In genomic region chr1:156815307-156815826, GRCh38 we compare ENCODE assay signal across 9 cellular contexts. TPM values are rescaled to one million over a fixed set of nuclear protein-coding genes. Genes with fewer than 3 reads are reported as not detected.
DNase-seq lines count a peak whose midpoint lies in the region; ATAC-seq and TF ChIP-seq lines count a peak whose summit lies in the region.
"Had no signal": no experiment of that assay in that cellular context is flagged by ENCODE, and none has a peak within 500 bp of the region (broad histone marks: within the 10 kb centered on the region; RNA-seq: fewer than 3 reads in every experiment).

No MANE protein-coding gene starts in this region.

- H3K9me3 ChIP-seq in left ventricle myocardium inferior (replicated peaks): no peaks in the 10 kb centered on the region

- no peaks in the 10 kb centered on the region for H3K9me3 Mint-ChIP-seq in HFFc6
- H3K9me3 Mint-ChIP-seq in activated T-helper 17 cell treated with anti-CD3 and anti-CD28 coated beads, Interleukin-2, amount 50 U/mL, for 72 hours: no peaks in the 10 kb centered on the region

- intact Hi-C loops in left ventricle myocardium inferior (cut with micrococcal nuclease): no loop called here

- H3K27me3 Mint-ChIP-seq in HFFc6 (ENCODE audit: insufficient read depth): peaks cover 12% of the 10 kb centered on the region
- no peaks in the 10 kb centered on the region for H3K27me3 Mint-ChIP-seq in activated T-helper 17 cell treated with anti-CD3 and anti-CD28 coated beads, Interleukin-2, amount 50 U/mL, for 72 hours

- peak overlapping the region; percentile 25 for H3K4me3 Mint-ChIP-seq in HFFc6
- H3K4me3 Mint-ChIP-seq in activated T-helper 17 cell treated with anti-CD3 and anti-CD28 coated beads, Interleukin-2, amount 50 U/mL, for 72 hours: peak overlapping the region; percentile 87

- H3K4me1 ChIP-seq in left ventricle myocardium inferior: peaks cover 28% of the 10 kb centered on the region

- peaks cover 33% of the 10 kb centered on the region for H3K27me3 ChIP-seq in left ventricle myocardium inferior (ENCODE audit: low read depth)

- no peaks in the 10 kb centered on the region for H3K36me3 ChIP-seq in left ventricle myocardium inferior

- H3K4me3 ChIP-seq in left ventricle myocardium inferior: peak overlapping the region; percentile 65

- no peak for ATAC-seq in activated T-helper 17 cell treated with anti-CD3 and anti-CD28 coated beads, Interleukin-2, amount 50 U/mL, for 72 hours (replicated peaks)

- H3K36me3 Mint-ChIP-seq in HFFc6 (ENCODE audit: low read depth): no peaks in the 10 kb centered on the region
- H3K36me3 Mint-ChIP-seq in activated T-helper 17 cell treated with anti-CD3 and anti-CD28 coated beads, Interleukin-2, amount 50 U/mL, for 72 hours (ENCODE audit: low read depth): peaks cover 68% of the 10 kb centered on the region

- TF ChIP-seq CTCF in HFFc6 (IDR thresholded peaks at IDR 0.05): peak; percentile 52
- no peak for TF ChIP-seq CTCF in left ventricle myocardium inferior (IDR thresholded peaks at IDR 0.05; ENCODE audit: borderline replicate concordance)
- TF ChIP-seq CTCF in GM10266 (IDR thresholded peaks at IDR 0.05; ENCODE audit: control insufficient read depth, insufficient read depth, low read depth, missing control alignments): no peak

- peaks cover 43% of the 10 kb centered on the region for H3K4me1 Mint-ChIP-seq in HFFc6 (ENCODE audit: low read depth)
- H3K4me1 Mint-ChIP-seq in activated T-helper 17 cell treated with anti-CD3 and anti-CD28 coated beads, Interleukin-2, amount 50 U/mL, for 72 hours: peaks cover 43% of the 10 kb centered on the region

- DNase-seq in HFFc6 (peak; percentile 77), left ventricle myocardium inferior (peak; percentile 72), smooth muscle cell of the brain vasculature (ENCODE audit: low read depth, low spot score) (peak; percentile 51), GM10266 (ENCODE audit: extremely low spot score) (no peak), SW480 (ENCODE audit: low spot score) (no peak), DMS79 (lab: John Stamatoyannopoulos, UW) (no peak), NCI-H774 (lab: John Stamatoyannopoulos, UW) (no peak)

- peak overlapping the region; percentile 73 for H3K27ac Mint-ChIP-seq in HFFc6
- peak overlapping the region; percentile 100 for H3K27ac Mint-ChIP-seq in activated T-helper 17 cell treated with anti-CD3 and anti-CD28 coated beads, Interleukin-2, amount 50 U/mL, for 72 hours

- H3K27ac ChIP-seq in left ventricle myocardium inferior (replicated peaks): peak overlapping the region; percentile 81

RNA-seq across cellular contexts. Expression of gene SH2D2A, which starts 1.3 kb away (rescaled TPM):
- under 1 TPM in 2 of 6 experiments, not detected in 4; 0.09 to 0.17 TPM for total RNA-seq in HFFc6 (2021; fragmentation: NEBNext Ultra II Directional; extraction: Animal tissue kit (Norgen Biotek cat#: 25700))
- 100 to 1,000 TPM; 173 to 257 TPM for total RNA-seq in activated T-helper 17 cell treated with anti-CD3 and anti-CD28 coated beads, Interleukin-2, amount 50 U/mL, for 72 hours
- total RNA-seq in left ventricle myocardium inferior: 0.88 TPM

RNA-seq across cellular contexts. Expression of gene INSRR, which starts 43.5 kb away (rescaled TPM):
- total RNA-seq in HFFc6 (2021; fragmentation: NEBNext Ultra II Directional; extraction: Animal tissue kit (Norgen Biotek cat#: 25700)): not detected
- total RNA-seq in activated T-helper 17 cell treated with anti-CD3 and anti-CD28 coated beads, Interleukin-2, amount 50 U/mL, for 72 hours: under 1 TPM; 0.04 to 0.66 TPM
- total RNA-seq in left ventricle myocardium inferior: 0.41 TPM
- total RNA-seq: dermis microvascular lymphatic vessel endothelial cell had no signal

RNA-seq across cellular contexts. Expression of gene NTRK1, which starts 45.3 kb away (rescaled TPM):
- total RNA-seq in HFFc6 (2021; fragmentation: NEBNext Ultra II Directional; extraction: Animal tissue kit (Norgen Biotek cat#: 25700)): under 1 TPM in 1 of 6 experiments, not detected in 5; 0.10 TPM
- 10 to 100 TPM in 1 of 2 donors, 1 to 10 TPM in 1; 2.5 to 13.3 TPM for total RNA-seq in activated T-helper 17 cell treated with anti-CD3 and anti-CD28 coated beads, Interleukin-2, amount 50 U/mL, for 72 hours
- total RNA-seq in left ventricle myocardium inferior: 1.0 TPM
- total RNA-seq: dermis microvascular lymphatic vessel endothelial cell had no signal

RNA-seq across cellular contexts. Expression of gene PRCC, which starts 48.0 kb away (rescaled TPM):
- total RNA-seq in HFFc6 (2021; fragmentation: NEBNext Ultra II Directional; extraction: Animal tissue kit (Norgen Biotek cat#: 25700)): 10 to 100 TPM; 67.0 to 79.3 (median 71.5) TPM
- total RNA-seq in activated T-helper 17 cell treated with anti-CD3 and anti-CD28 coated beads, Interleukin-2, amount 50 U/mL, for 72 hours: 10 to 100 TPM; 54.0 to 76.7 TPM
- total RNA-seq in left ventricle myocardium inferior: 36.3 TPM

Comparison
In these comparisons a context has a peak if more than half of its experiments do, and no peak if none do; other contexts are left out.
1. DNase-seq: peak in HFFc6 (single experiment), left ventricle myocardium inferior (single experiment) and smooth muscle cell of the brain vasculature (single experiment); none in GM10266 (single experiment), SW480 (single experiment), DMS79 (single experiment) and NCI-H774 (single experiment).
2. RNA of gene SH2D2A, which starts 1.3 kb away (total RNA-seq): 173 to 257 TPM in activated T-helper 17 cell treated with anti-CD3 and anti-CD28 coated beads, Interleukin-2, amount 50 U/mL, for 72 hours; 0.88 TPM in left ventricle myocardium inferior (single experiment) and 0.09 to 0.17 TPM in HFFc6; every median in the first group is over 10 times any median in the second.